Comparison of ENCODE assay signal across 22 cellular contexts in genomic region chr18:25686960-25687520, GRCh38.
"Had no signal": no experiment of that assay in that cellular context is flagged by ENCODE, and none has a peak within 500 bp of the region (broad histone marks: within the 10 kb centered on the region; RNA-seq: fewer than 3 reads in every experiment).

No MANE protein-coding gene starts in this region.

- H3K27ac ChIP-seq: body of pancreas, gastroesophageal sphincter, pancreas, suprapubic skin, tibial nerve had no signal

- H3K27me3 ChIP-seq: body of pancreas, gastroesophageal sphincter, pancreas, suprapubic skin, tibial nerve had no signal

- H3K36me3 ChIP-seq: gastroesophageal sphincter, pancreas, suprapubic skin, tibial nerve had no signal

- H3K4me1 ChIP-seq: body of pancreas, gastroesophageal sphincter, pancreas, suprapubic skin, tibial nerve had no signal

- DNase-seq: activated B cell treated with CpG ODN at 0.5 μM for 24 hours; activated CD4-positive, alpha-beta T cell treated with anti-CD3 and anti-CD28 coated beads for 36 hours; activated CD4-positive, alpha-beta T cell treated with anti-CD3 and anti-CD28 coated beads, Interleukin-2, amount 50 U/mL, for 4 hours; activated CD8-positive, alpha-beta memory T cell treated with anti-CD3 and anti-CD28 coated beads for 24 hours; activated CD8-positive, alpha-beta memory T cell treated with anti-CD3 and anti-CD28 coated beads, Interleukin-2, amount 50 U/mL, for 4 hours; activated naive CD4-positive, alpha-beta T cell; activated naive CD8-positive, alpha-beta T cell treated with anti-CD3 and anti-CD28 coated beads for 36 hours; activated T-cell treated with anti-CD3 and anti-CD28 coated beads, Interleukin-2, amount 50 U/mL, for 4 hours; amygdala; body of pancreas; effector CD8-positive, alpha-beta T cell; head of caudate nucleus; hypothalamus; pancreas; right cardiac atrium; stimulated activated CD4-positive, alpha-beta T cell treated with anti-CD3 and anti-CD28 coated beads, Interleukin-1b, Interleukin-23, amount 100 ng/mL, for 48 hours; stimulated activated naive CD8-positive, alpha-beta T cell treated with anti-CD3 and anti-CD28 coated beads, Interleukin-15, amount 100 ng/mL, for 72 hours; T-helper 17 cell had no signal

- H3K4me3 ChIP-seq: body of pancreas, gastroesophageal sphincter, pancreas, suprapubic skin, tibial nerve had no signal

- FAIRE-seq: islet of Langerhans, pancreas had no signal

- H3K9me3 ChIP-seq: body of pancreas, gastroesophageal sphincter, pancreas, suprapubic skin, tibial nerve had no signal
